In the genomic region with DNA sequence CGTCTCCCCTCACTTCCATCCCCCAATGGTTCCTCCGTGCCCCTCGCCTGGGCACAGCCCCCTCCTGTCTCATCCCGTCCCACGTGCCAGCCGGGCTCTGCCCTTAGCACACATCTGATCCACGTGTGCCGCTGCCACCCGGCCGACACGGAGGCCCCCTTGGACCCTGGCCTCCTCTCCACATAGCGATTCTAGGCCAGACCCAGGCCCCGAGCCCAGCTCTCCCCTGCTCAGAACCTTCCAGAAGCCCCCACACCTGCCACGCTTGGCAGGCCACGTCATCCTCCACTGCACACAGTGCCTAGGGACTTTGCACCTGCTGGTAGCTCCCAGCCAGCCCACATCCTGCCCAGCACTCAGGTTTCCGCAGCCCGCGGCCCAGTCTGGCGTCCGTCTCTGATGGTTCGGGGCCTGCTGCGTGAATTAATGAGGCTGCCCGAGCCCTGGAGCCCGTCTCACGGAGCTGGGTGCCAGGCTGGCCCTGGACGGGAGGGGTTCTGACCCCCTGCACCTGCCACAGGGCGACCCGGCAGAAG, we compare ENCODE assay signal across 14 cellular contexts. TPM values are rescaled to one million over a fixed set of nuclear protein-coding genes. Genes with fewer than 3 reads are reported as not detected.
DNase-seq lines count a peak whose midpoint lies in the region; ATAC-seq lines count a peak whose summit lies in the region.
"Had no signal": no experiment of that assay in that cellular context is flagged by ENCODE, and none has a peak within 500 bp of the region (broad histone marks: within the 10 kb centered on the region; RNA-seq: fewer than 3 reads in every experiment).

No MANE protein-coding gene starts in this region.

- H3K27me3 Mint-ChIP-seq in activated T-cell treated with anti-CD3 and anti-CD28 coated beads, Interleukin-2, amount 50 U/mL, for 72 hours (ENCODE audit: low read depth), result no peaks in the 10 kb centered on the region

- H3K4me1 Mint-ChIP-seq in activated T-cell treated with anti-CD3 and anti-CD28 coated beads, Interleukin-2, amount 50 U/mL, for 72 hours (ENCODE audit: low read depth), result peaks cover 21% of the 10 kb centered on the region
- H3K4me1 Mint-ChIP-seq in stimulated activated effector memory CD8-positive, alpha-beta T cell treated with anti-CD3 and anti-CD28 coated beads, Interleukin-12 subunit alpha, Interleukin-12 subunit beta, amount 100 ng/mL, for 72 hours, result peaks cover 50% of the 10 kb centered on the region
- H3K4me1 Mint-ChIP-seq: nephron had no signal

- DNase-seq in activated T-cell treated with anti-CD3 and anti-CD28 coated beads, Interleukin-2, amount 50 U/mL, for 72 hours, result peak in 1 of 2 donors; percentile 20
- DNase-seq in activated T-cell treated with anti-CD3 and anti-CD28 coated beads, Interleukin-2, amount 50 U/mL, for 1 hour, result no peak
- peak; percentile 36 for DNase-seq in activated gamma-delta T cell (lab: John Stamatoyannopoulos, UW)
- DNase-seq in stimulated activated effector memory CD8-positive, alpha-beta T cell treated with anti-CD3 and anti-CD28 coated beads, Interleukin-12 subunit alpha, Interleukin-12 subunit beta, amount 100 ng/mL, for 72 hours (ENCODE audit: low spot score in 2 of 2), result no peak
- DNase-seq in DMS 273 (lab: John Stamatoyannopoulos, UW; ENCODE audit: unreplicated experiment), result no peak
- DNase-seq: activated CD8-positive, alpha-beta memory T cell treated with anti-CD3 and anti-CD28 coated beads for 24 hours; H9; NCI-H1694 had no signal

- H3K27ac Mint-ChIP-seq in activated T-cell treated with anti-CD3 and anti-CD28 coated beads, Interleukin-2, amount 50 U/mL, for 72 hours, result peak overlapping the region; percentile 38
- peak overlapping the region; percentile 91 for H3K27ac Mint-ChIP-seq in stimulated activated effector memory CD8-positive, alpha-beta T cell treated with anti-CD3 and anti-CD28 coated beads, Interleukin-12 subunit alpha, Interleukin-12 subunit beta, amount 100 ng/mL, for 72 hours
- H3K27ac Mint-ChIP-seq: H9, nephron, type B pancreatic cell had no signal

- no peaks in the 10 kb centered on the region for H3K9me3 Mint-ChIP-seq in activated T-cell treated with anti-CD3 and anti-CD28 coated beads, Interleukin-2, amount 50 U/mL, for 72 hours
- H3K9me3 Mint-ChIP-seq in stimulated activated effector memory CD8-positive, alpha-beta T cell treated with anti-CD3 and anti-CD28 coated beads, Interleukin-12 subunit alpha, Interleukin-12 subunit beta, amount 100 ng/mL, for 72 hours, result no peaks in the 10 kb centered on the region
- H3K9me3 Mint-ChIP-seq: H9, nephron, type B pancreatic cell had no signal

- H3K36me3 Mint-ChIP-seq in activated T-cell treated with anti-CD3 and anti-CD28 coated beads, Interleukin-2, amount 50 U/mL, for 72 hours (ENCODE audit: insufficient read depth in 2 of 2), result no peaks in the 10 kb centered on the region
- no peaks in the 10 kb centered on the region for H3K36me3 Mint-ChIP-seq in stimulated activated effector memory CD8-positive, alpha-beta T cell treated with anti-CD3 and anti-CD28 coated beads, Interleukin-12 subunit alpha, Interleukin-12 subunit beta, amount 100 ng/mL, for 72 hours
- H3K36me3 Mint-ChIP-seq: type B pancreatic cell had no signal

- peak; percentile 10 to 31 for ATAC-seq in activated T-cell treated with anti-CD3 and anti-CD28 coated beads, Interleukin-2, amount 50 U/mL, for 72 hours (replicated peaks in 1 of 2)
- ATAC-seq in HG03139 (IDR thresholded peaks at IDR 0.05; ENCODE audit: unreplicated experiment), result peak; percentile 49
- peak; percentile 64 for ATAC-seq in stimulated activated effector memory CD8-positive, alpha-beta T cell treated with anti-CD3 and anti-CD28 coated beads, Interleukin-12 subunit alpha, Interleukin-12 subunit beta, amount 100 ng/mL, for 72 hours
- ATAC-seq in HG03159 (IDR thresholded peaks at IDR 0.05; ENCODE audit: unreplicated experiment), result no peak
- ATAC-seq in GM18517 (IDR thresholded peaks at IDR 0.05; ENCODE audit: unreplicated experiment), result no peak

- no peak overlapping the region for H3K4me3 Mint-ChIP-seq in activated T-cell treated with anti-CD3 and anti-CD28 coated beads, Interleukin-2, amount 50 U/mL, for 72 hours
- H3K4me3 Mint-ChIP-seq in stimulated activated effector memory CD8-positive, alpha-beta T cell treated with anti-CD3 and anti-CD28 coated beads, Interleukin-12 subunit alpha, Interleukin-12 subunit beta, amount 100 ng/mL, for 72 hours, result no peak overlapping the region
- H3K4me3 Mint-ChIP-seq: H9, nephron, type B pancreatic cell had no signal

RNA-seq across cellular contexts. Expression of a gene that starts 20.1 kb away (rescaled TPM):
- total RNA-seq in activated T-cell treated with anti-CD3 and anti-CD28 coated beads, Interleukin-2, amount 50 U/mL, for 72 hours, result 10 to 100 TPM; 13.9 to 26.3 TPM

RNA-seq across cellular contexts. Expression of a gene that starts 30.2 kb away (rescaled TPM):
- 10 to 100 TPM; 44.6 to 49.7 TPM for total RNA-seq in activated T-cell treated with anti-CD3 and anti-CD28 coated beads, Interleukin-2, amount 50 U/mL, for 72 hours

RNA-seq across cellular contexts. Expression of a gene that starts 33.9 kb away (rescaled TPM):
- total RNA-seq in activated T-cell treated with anti-CD3 and anti-CD28 coated beads, Interleukin-2, amount 50 U/mL, for 72 hours, result under 1 TPM in 1 of 2 donors, not detected in 1; 0.49 TPM
- total RNA-seq: H9; T-helper 1 cell treated with Interleukin-12 subunit alpha and Interleukin-12 subunit beta and Interleukin-4 antibody, amounts not matched to agents 30 ng/mL and 1 ng/mL, for 36 hours had no signal

Comparison
In these comparisons a context has a peak if more than half of its experiments do, and no peak if none do; other contexts are left out.
1. ATAC-seq: peak in activated T-cell treated with anti-CD3 and anti-CD28 coated beads, Interleukin-2, amount 50 U/mL, for 72 hours (2 of 2), HG03139 (single experiment) and stimulated activated effector memory CD8-positive, alpha-beta T cell treated with anti-CD3 and anti-CD28 coated beads, Interleukin-12 subunit alpha, Interleukin-12 subunit beta, amount 100 ng/mL, for 72 hours (single experiment); none in HG03159 (single experiment) and GM18517 (single experiment).